ENCODE assay signal across 8 cellular contexts in the genomic region with DNA sequence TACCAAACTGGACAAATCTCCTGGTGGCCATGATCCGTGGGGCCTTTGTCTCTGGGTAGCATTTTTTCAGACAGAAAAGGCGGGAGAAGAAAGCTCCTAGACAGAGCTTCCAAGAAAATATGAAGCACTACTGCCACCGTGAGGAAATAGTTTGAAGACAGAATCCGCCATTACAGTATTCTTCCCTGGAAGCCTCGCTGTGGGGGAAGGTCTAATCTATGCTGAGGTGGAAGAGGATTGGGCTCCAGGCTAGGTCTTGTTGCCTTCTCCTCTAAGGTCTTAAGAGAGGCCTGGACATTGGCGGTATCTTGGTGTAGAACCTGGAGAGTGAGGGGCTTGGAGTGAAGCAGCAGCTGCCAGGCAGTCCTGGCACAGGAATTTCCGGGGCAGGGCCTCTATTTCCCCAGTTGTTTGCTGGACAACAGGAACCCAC.
DNase-seq lines count a peak whose midpoint lies in the region; ATAC-seq and TF ChIP-seq lines count a peak whose summit lies in the region.

No MANE protein-coding gene starts in this region.

- H3K36me3 ChIP-seq in WERI-Rb-1, result no peaks in the 10 kb centered on the region; the same call in 1 of the 2 replicates

- H3K4me3 ChIP-seq in WERI-Rb-1 (ENCODE audit: low read depth, low read length), result peak overlapping the region; percentile 31

- ATAC-seq in GM21825 (IDR thresholded peaks at IDR 0.05; ENCODE audit: unreplicated experiment), result peak; percentile 59
- no peak for ATAC-seq in HG03175 (IDR thresholded peaks at IDR 0.05; ENCODE audit: unreplicated experiment)

- peak; percentile 46 for TF ChIP-seq CTCF in WERI-Rb-1 (IDR thresholded peaks at IDR 0.05; ENCODE audit: low read depth, low read length)

- no peaks in the 10 kb centered on the region for H3K27me3 ChIP-seq in WERI-Rb-1 (ENCODE audit: insufficient read depth, low read depth, severe bottlenecking)

- H3K9me3 ChIP-seq in WERI-Rb-1 (ENCODE audit: severe bottlenecking), result no peaks in the 10 kb centered on the region

- DNase-seq in DMS 273 treated with DMSO at 0.1 percent for 48 hours (lab: John Stamatoyannopoulos, UW) (peak; percentile 15), WERI-Rb-1 (peak; percentile 80), midbrain (lab: John Stamatoyannopoulos, UW) (peak; percentile 88), kidney glomerular epithelial cell (lab: John Stamatoyannopoulos, UW) (no peak), HK-2 (ENCODE audit: unreplicated experiment) (no peak), DMS153 treated with DMSO at 0.1 percent for 48 hours (lab: John Stamatoyannopoulos, UW; ENCODE audit: unreplicated experiment) (no peak)

- peak overlapping the region; percentile 86 for H3K27ac ChIP-seq in WERI-Rb-1

Comparison
In these comparisons a context has a peak if more than half of its experiments do, and no peak if none do; other contexts are left out.
1. DNase-seq: peak in DMS 273 treated with DMSO at 0.1 percent for 48 hours (single experiment), WERI-Rb-1 (single experiment) and midbrain (single experiment); none in kidney glomerular epithelial cell (single experiment), HK-2 (single experiment) and DMS153 treated with DMSO at 0.1 percent for 48 hours (single experiment).